In genomic region chr7:6350057-6350752, GRCh38 we compare ENCODE assay signal across 11 cellular contexts. TPM values are rescaled to one million over a fixed set of nuclear protein-coding genes. Genes with fewer than 3 reads are reported as not detected.
DNase-seq lines count a peak whose midpoint lies in the region; ATAC-seq and TF ChIP-seq lines count a peak whose summit lies in the region.
"Had no signal": no experiment of that assay in that cellular context is flagged by ENCODE, and none has a peak within 500 bp of the region (broad histone marks: within the 10 kb centered on the region; RNA-seq: fewer than 3 reads in every experiment).

No MANE protein-coding gene starts in this region.

- H3K36me3 Mint-ChIP-seq in stimulated activated naive B cell treated with anti-CD40 and anti-IgM and Interleukin-4, amounts not matched to agents 10 μg/mL and 1 μg/mL and 100 μg/mL, for 72 hours, result peaks cover 4 to 6% of the 10 kb centered on the region in 2 donors
- no peaks in the 10 kb centered on the region for H3K36me3 Mint-ChIP-seq in activated CD4-positive, alpha-beta memory T cell treated with anti-CD3 and anti-CD28 coated beads, Interleukin-2, amount 10 ng/mL, durations not matched to agents 7 days and 5 days (ENCODE audit: low read depth)

- H3K4me1 ChIP-seq in adrenal gland (replicated peaks in 1 of 2), result peaks cover 5 to 7% of the 10 kb centered on the region in 2 donors
- H3K4me1 ChIP-seq: psoas muscle had no signal

- peaks cover 11 to 37% of the 10 kb centered on the region in 2 donors for H3K4me1 Mint-ChIP-seq in stimulated activated naive B cell treated with anti-CD40 and anti-IgM and Interleukin-4, amounts not matched to agents 10 μg/mL and 1 μg/mL and 100 μg/mL, for 72 hours
- peaks cover 9% of the 10 kb centered on the region for H3K4me1 Mint-ChIP-seq in activated CD4-positive, alpha-beta memory T cell treated with anti-CD3 and anti-CD28 coated beads, Interleukin-2, amount 10 ng/mL, durations not matched to agents 7 days and 5 days

- peak overlapping the region; percentile 86 for H3K27ac Mint-ChIP-seq in stimulated activated naive B cell treated with anti-CD40 and anti-IgM and Interleukin-4, amounts not matched to agents 10 μg/mL and 1 μg/mL and 100 μg/mL, for 72 hours
- H3K27ac Mint-ChIP-seq in activated CD4-positive, alpha-beta memory T cell treated with anti-CD3 and anti-CD28 coated beads, Interleukin-2, amount 10 ng/mL, durations not matched to agents 7 days and 5 days, result no peak overlapping the region

- TF ChIP-seq POLR2A in adrenal gland (IDR thresholded peaks at IDR 0.05), result no peak

- no peaks in the 10 kb centered on the region for H3K9me3 ChIP-seq in adrenal gland (replicated peaks in 1 of 3)
- H3K9me3 ChIP-seq: psoas muscle had no signal

- intact Hi-C loops in dorsolateral prefrontal cortex (cut with DNase I), result no loop called here
- intact Hi-C loops in adrenal gland (cut with DNase I), result no loop called here

- CTCF ChIA-PET in activated CD4-positive, alpha-beta memory T cell treated with anti-CD3 and anti-CD28 coated beads, Interleukin-2, amount 10 ng/mL, durations not matched to agents 7 days and 5 days (lab: Charles Lee), result interaction anchor here (0.6 to 1.6 kb wide), 12 partner anchors 20 to 342 kb away, joined by 3 to 9 read pairs (median 3); no protein-coding TSS in a partner anchor

- peak overlapping the region in 30 of 59 donors; percentile 3 to 95 (median 32) for H3K27ac ChIP-seq in dorsolateral prefrontal cortex
- peak overlapping the region in 1 of 5 donors; percentile 20 for H3K27ac ChIP-seq in adrenal gland
- H3K27ac ChIP-seq: psoas muscle had no signal

- peaks cover 0 to 4% of the 10 kb centered on the region in 2 donors for H3K9me3 Mint-ChIP-seq in stimulated activated naive B cell treated with anti-CD40 and anti-IgM and Interleukin-4, amounts not matched to agents 10 μg/mL and 1 μg/mL and 100 μg/mL, for 72 hours
- no peaks in the 10 kb centered on the region for H3K9me3 Mint-ChIP-seq in activated CD4-positive, alpha-beta memory T cell treated with anti-CD3 and anti-CD28 coated beads, Interleukin-2, amount 10 ng/mL, durations not matched to agents 7 days and 5 days
- H3K9me3 Mint-ChIP-seq: CD8-positive, alpha-beta memory T cell had no signal

- peak; percentile 32 to 53 for ATAC-seq in stimulated activated naive B cell treated with anti-CD40 and anti-IgM and Interleukin-4, amounts not matched to agents 10 μg/mL and 1 μg/mL and 100 μg/mL, for 72 hours (replicated peaks)
- no peak for ATAC-seq in HG02571 (IDR thresholded peaks at IDR 0.05; ENCODE audit: unreplicated experiment)
- ATAC-seq: left ventricle myocardium superior, psoas muscle had no signal

- H3K4me3 ChIP-seq in dorsolateral prefrontal cortex (no peak overlapping the region), adrenal gland (no peak overlapping the region)

- H3K27me3 ChIP-seq in dorsolateral prefrontal cortex (no peaks in the 10 kb centered on the region), adrenal gland (no peaks in the 10 kb centered on the region)

- POLR2A ChIA-PET in activated CD4-positive, alpha-beta memory T cell treated with anti-CD3 and anti-CD28 coated beads, Interleukin-2, amount 10 ng/mL, durations not matched to agents 7 days and 5 days (lab: Charles Lee), result interaction anchor here (0.6 to 0.7 kb wide), 2 partner anchors 243 to 493 kb away, joined by 3 to 4 read pairs; no protein-coding TSS in a partner anchor

- H3K4me3 Mint-ChIP-seq in stimulated activated naive B cell treated with anti-CD40 and anti-IgM and Interleukin-4, amounts not matched to agents 10 μg/mL and 1 μg/mL and 100 μg/mL, for 72 hours, result peak overlapping the region in 1 of 2 donors; percentile 72
- no peak overlapping the region for H3K4me3 Mint-ChIP-seq in activated CD4-positive, alpha-beta memory T cell treated with anti-CD3 and anti-CD28 coated beads, Interleukin-2, amount 10 ng/mL, durations not matched to agents 7 days and 5 days

- TF ChIP-seq CTCF in dorsolateral prefrontal cortex (IDR thresholded peaks at IDR 0.05 in 54 of 56, conservative IDR thresholded peaks at IDR 0.05 in 2 of 56; ENCODE audit: low read depth in 1 of 56, partially characterized antibody in 56 of 56), result no peak
- no peak for TF ChIP-seq CTCF in adrenal gland (IDR thresholded peaks at IDR 0.05)

- WGBS in adrenal gland, 4 donors, result 53 to 67% (median 57%) methylated on average over 1 of the region's 1 CpG

- H3K36me3 ChIP-seq in adrenal gland (replicated peaks in 1 of 2), result no peaks in the 10 kb centered on the region

- H3K27me3 Mint-ChIP-seq in stimulated activated naive B cell treated with anti-CD40 and anti-IgM and Interleukin-4, amounts not matched to agents 10 μg/mL and 1 μg/mL and 100 μg/mL, for 72 hours, result no peaks in the 10 kb centered on the region
- peaks cover 3% of the 10 kb centered on the region for H3K27me3 Mint-ChIP-seq in activated CD4-positive, alpha-beta memory T cell treated with anti-CD3 and anti-CD28 coated beads, Interleukin-2, amount 10 ng/mL, durations not matched to agents 7 days and 5 days

- DNase-seq in DMS 273 (lab: John Stamatoyannopoulos, UW; ENCODE audit: unreplicated experiment), result peak; percentile 32
- no peak for DNase-seq in DMS 273 treated with DMSO at 0.1 percent for 48 hours (lab: John Stamatoyannopoulos, UW)
- DNase-seq in NOMO-1 (lab: John Stamatoyannopoulos, UW; ENCODE audit: unreplicated experiment in 2 of 2), result peak; percentile 60 to 85
- no peak for DNase-seq in dorsolateral prefrontal cortex
- DNase-seq in stimulated activated naive B cell treated with anti-CD40 and anti-IgM and Interleukin-4, amounts not matched to agents 10 μg/mL and 1 μg/mL and 100 μg/mL, for 72 hours, result no peak
- DNase-seq in adrenal gland, result no peak
- no peak for DNase-seq in activated CD4-positive, alpha-beta memory T cell treated with anti-CD3 and anti-CD28 coated beads, Interleukin-2, amount 10 ng/mL, durations not matched to agents 7 days and 5 days
- DNase-seq: CD8-positive, alpha-beta memory T cell; left ventricle myocardium superior; psoas muscle had no signal

RNA-seq across cellular contexts. Expression of gene FAM220A, which starts 1.4 kb away (rescaled TPM):
- total RNA-seq in dorsolateral prefrontal cortex, result 10 to 100 TPM; 17.0 to 54.5 (median 31.2) TPM
- total RNA-seq in adrenal gland, result 10 to 100 TPM; 12.7 to 17.0 (median 14.5) TPM
- 10 to 100 TPM in 1 of 3 donors, 1 to 10 TPM in 2; 4.5 to 15.9 (median 6.0) TPM for polyA plus RNA-seq in adrenal gland
- 10 to 100 TPM in 1 of 2 experiments, 1 to 10 TPM in 1; 9.0 to 10.6 TPM for total RNA-seq in activated CD4-positive, alpha-beta memory T cell treated with anti-CD3 and anti-CD28 coated beads, Interleukin-2, amount 10 ng/mL, durations not matched to agents 7 days and 5 days

RNA-seq across cellular contexts. Expression of gene RAC1, which starts 24.1 kb away (rescaled TPM):
- total RNA-seq in dorsolateral prefrontal cortex (100 to 1,000 TPM; 189 to 309 (median 248) TPM), adrenal gland (100 to 1,000 TPM; 129 to 243 (median 188) TPM)
- 100 to 1,000 TPM; 208 to 397 (median 296) TPM for polyA plus RNA-seq in adrenal gland
- 100 to 1,000 TPM; 153 to 155 TPM for total RNA-seq in activated CD4-positive, alpha-beta memory T cell treated with anti-CD3 and anti-CD28 coated beads, Interleukin-2, amount 10 ng/mL, durations not matched to agents 7 days and 5 days

Comparison
In these comparisons a context has a peak if more than half of its experiments do, and no peak if none do; other contexts are left out.
1. DNase-seq: peak in DMS 273 (single experiment) and NOMO-1 (2 of 2); none in DMS 273 treated with DMSO at 0.1 percent for 48 hours (single experiment), dorsolateral prefrontal cortex (0 of 10), stimulated activated naive B cell treated with anti-CD40 and anti-IgM and Interleukin-4, amounts not matched to agents 10 μg/mL and 1 μg/mL and 100 μg/mL, for 72 hours (single experiment), adrenal gland (0 of 7) and activated CD4-positive, alpha-beta memory T cell treated with anti-CD3 and anti-CD28 coated beads, Interleukin-2, amount 10 ng/mL, durations not matched to agents 7 days and 5 days (single experiment).